In genomic region chr6:1622851-1623768, GRCh38 we compare ENCODE assay signal across 13 cellular contexts. TPM values are rescaled to one million over a fixed set of nuclear protein-coding genes. Genes with fewer than 3 reads are reported as not detected.
DNase-seq lines count a peak whose midpoint lies in the region; ATAC-seq and TF ChIP-seq lines count a peak whose summit lies in the region.
"Had no signal": no experiment of that assay in that cellular context is flagged by ENCODE, and none has a peak within 500 bp of the region (broad histone marks: within the 10 kb centered on the region; RNA-seq: fewer than 3 reads in every experiment).

No MANE protein-coding gene starts in this region.

- H3K4me1 Mint-ChIP-seq in activated CD8-positive, alpha-beta T cell treated with anti-CD3 and anti-CD28 coated beads, Interleukin-2, amount 10 ng/mL, durations not matched to agents 7 days and 5 days (ENCODE audit: low read depth), result peaks cover 6% of the 10 kb centered on the region
- peaks cover 9% of the 10 kb centered on the region for H3K4me1 Mint-ChIP-seq in activated CD8-positive, alpha-beta T cell treated with anti-CD3 and anti-CD28 coated beads for 36 hours (ENCODE audit: low read depth)
- peaks cover 13% of the 10 kb centered on the region for H3K4me1 Mint-ChIP-seq in activated T-helper 17 cell treated with anti-CD3 and anti-CD28 coated beads, Interleukin-2, amount 50 U/mL, for 72 hours
- H3K4me1 Mint-ChIP-seq in stimulated activated memory B cell treated with anti-CD40 and anti-IgM and Interleukin-4, amounts not matched to agents 10 μg/mL and 1 μg/mL and 100 μg/mL, for 72 hours, result peaks cover 11% of the 10 kb centered on the region

- no peak for ATAC-seq in activated CD8-positive, alpha-beta T cell treated with anti-CD3 and anti-CD28 coated beads, Interleukin-2, amount 10 ng/mL, durations not matched to agents 7 days and 5 days
- ATAC-seq in activated CD8-positive, alpha-beta T cell treated with anti-CD3 and anti-CD28 coated beads for 36 hours, result no peak
- no peak for ATAC-seq in activated T-helper 17 cell treated with anti-CD3 and anti-CD28 coated beads, Interleukin-2, amount 50 U/mL, for 72 hours (replicated peaks)
- ATAC-seq in left lung (peak; percentile 22), HG02840 (IDR thresholded peaks at IDR 0.05; ENCODE audit: low FRiP score, unreplicated experiment) (no peak)
- ATAC-seq in stimulated activated memory B cell treated with anti-CD40 and anti-IgM and Interleukin-4, amounts not matched to agents 10 μg/mL and 1 μg/mL and 100 μg/mL, for 72 hours, result no peak
- ATAC-seq: naive thymus-derived CD4-positive, alpha-beta T cell had no signal

- H3K36me3 Mint-ChIP-seq in activated CD8-positive, alpha-beta T cell treated with anti-CD3 and anti-CD28 coated beads, Interleukin-2, amount 10 ng/mL, durations not matched to agents 7 days and 5 days (ENCODE audit: low read depth), result no peaks in the 10 kb centered on the region
- peaks cover 17% of the 10 kb centered on the region for H3K36me3 Mint-ChIP-seq in activated CD8-positive, alpha-beta T cell treated with anti-CD3 and anti-CD28 coated beads for 36 hours (ENCODE audit: low read depth)
- H3K36me3 Mint-ChIP-seq in activated T-helper 17 cell treated with anti-CD3 and anti-CD28 coated beads, Interleukin-2, amount 50 U/mL, for 72 hours (ENCODE audit: low read depth), result peaks cover 27% of the 10 kb centered on the region
- peaks cover 10% of the 10 kb centered on the region for H3K36me3 Mint-ChIP-seq in stimulated activated memory B cell treated with anti-CD40 and anti-IgM and Interleukin-4, amounts not matched to agents 10 μg/mL and 1 μg/mL and 100 μg/mL, for 72 hours

- no peak for DNase-seq in activated CD8-positive, alpha-beta T cell treated with anti-CD3 and anti-CD28 coated beads, Interleukin-2, amount 10 ng/mL, durations not matched to agents 7 days and 5 days
- no peak for DNase-seq in activated CD8-positive, alpha-beta T cell treated with anti-CD3 and anti-CD28 coated beads for 36 hours
- DNase-seq in left lung, result no peak
- DNase-seq in AG08395 (ENCODE audit: low spot score), result no peak
- DNase-seq in NCI-H1092 treated with DMSO at 0.1 percent for 48 hours (lab: John Stamatoyannopoulos, UW), result no peak
- DNase-seq: activated T-cell treated with anti-CD3 and anti-CD28 coated beads for 4 hours; MM.1S; naive thymus-derived CD4-positive, alpha-beta T cell; trophoblast cell had no signal

- peaks cover 0 to 6% of the 10 kb centered on the region in 2 donors for H3K36me3 ChIP-seq in left lung

- H3K27ac ChIP-seq in left lung, result no peak overlapping the region

- H3K27ac Mint-ChIP-seq in activated CD8-positive, alpha-beta T cell treated with anti-CD3 and anti-CD28 coated beads, Interleukin-2, amount 10 ng/mL, durations not matched to agents 7 days and 5 days, result no peak overlapping the region
- H3K27ac Mint-ChIP-seq in activated CD8-positive, alpha-beta T cell treated with anti-CD3 and anti-CD28 coated beads for 36 hours, result no peak overlapping the region
- no peak overlapping the region for H3K27ac Mint-ChIP-seq in activated T-helper 17 cell treated with anti-CD3 and anti-CD28 coated beads, Interleukin-2, amount 50 U/mL, for 72 hours
- no peak overlapping the region for H3K27ac Mint-ChIP-seq in stimulated activated memory B cell treated with anti-CD40 and anti-IgM and Interleukin-4, amounts not matched to agents 10 μg/mL and 1 μg/mL and 100 μg/mL, for 72 hours

- peaks cover 63% of the 10 kb centered on the region for H3K27me3 Mint-ChIP-seq in activated CD8-positive, alpha-beta T cell treated with anti-CD3 and anti-CD28 coated beads, Interleukin-2, amount 10 ng/mL, durations not matched to agents 7 days and 5 days (ENCODE audit: low read depth)
- peaks cover 61% of the 10 kb centered on the region for H3K27me3 Mint-ChIP-seq in activated CD8-positive, alpha-beta T cell treated with anti-CD3 and anti-CD28 coated beads for 36 hours
- H3K27me3 Mint-ChIP-seq in activated T-helper 17 cell treated with anti-CD3 and anti-CD28 coated beads, Interleukin-2, amount 50 U/mL, for 72 hours, result peaks cover 52% of the 10 kb centered on the region
- H3K27me3 Mint-ChIP-seq in stimulated activated memory B cell treated with anti-CD40 and anti-IgM and Interleukin-4, amounts not matched to agents 10 μg/mL and 1 μg/mL and 100 μg/mL, for 72 hours, result peaks cover 84% of the 10 kb centered on the region

- POLR2A ChIA-PET in activated CD8-positive, alpha-beta T cell treated with anti-CD3 and anti-CD28 coated beads, Interleukin-2, amount 10 ng/mL, durations not matched to agents 7 days and 5 days (lab: Charles Lee), result no interaction called here
- POLR2A ChIA-PET in activated CD8-positive, alpha-beta T cell treated with anti-CD3 and anti-CD28 coated beads for 36 hours (lab: Charles Lee), result interaction anchor here (0.8 kb wide), 1 partner anchor 12 kb away, joined by 3 read pairs; no protein-coding TSS in a partner anchor

- CTCF ChIA-PET in activated CD8-positive, alpha-beta T cell treated with anti-CD3 and anti-CD28 coated beads, Interleukin-2, amount 10 ng/mL, durations not matched to agents 7 days and 5 days (lab: Charles Lee), result interaction anchor here (1.0 kb wide), 1 partner anchor 481 kb away, joined by 3 read pairs; no protein-coding TSS in a partner anchor
- CTCF ChIA-PET in activated CD8-positive, alpha-beta T cell treated with anti-CD3 and anti-CD28 coated beads for 36 hours (lab: Charles Lee), result no interaction called here

- H3K4me1 ChIP-seq in left lung, result peaks cover 23 to 32% of the 10 kb centered on the region in 2 donors
- H3K4me1 ChIP-seq: Caco-2 had no signal

- no peaks in the 10 kb centered on the region for H3K9me3 Mint-ChIP-seq in activated CD8-positive, alpha-beta T cell treated with anti-CD3 and anti-CD28 coated beads, Interleukin-2, amount 10 ng/mL, durations not matched to agents 7 days and 5 days (ENCODE audit: insufficient read depth)
- H3K9me3 Mint-ChIP-seq in activated CD8-positive, alpha-beta T cell treated with anti-CD3 and anti-CD28 coated beads for 36 hours, result no peaks in the 10 kb centered on the region
- H3K9me3 Mint-ChIP-seq in activated T-helper 17 cell treated with anti-CD3 and anti-CD28 coated beads, Interleukin-2, amount 50 U/mL, for 72 hours, result no peaks in the 10 kb centered on the region
- H3K9me3 Mint-ChIP-seq in stimulated activated memory B cell treated with anti-CD40 and anti-IgM and Interleukin-4, amounts not matched to agents 10 μg/mL and 1 μg/mL and 100 μg/mL, for 72 hours, result no peaks in the 10 kb centered on the region

- no peak overlapping the region for H3K4me3 ChIP-seq in left lung

- peaks cover 84 to 100% of the 10 kb centered on the region in 2 donors for H3K27me3 ChIP-seq in left lung

- H3K9me3 ChIP-seq in left lung, result no peaks in the 10 kb centered on the region
- H3K9me3 ChIP-seq: Caco-2 had no signal

- TF ChIP-seq CTCF in activated CD8-positive, alpha-beta T cell treated with anti-CD3 and anti-CD28 coated beads for 36 hours (IDR thresholded peaks at IDR 0.05), result no peak
- no peak for TF ChIP-seq CTCF in left lung (IDR thresholded peaks at IDR 0.05)

- intact Hi-C loops in activated CD8-positive, alpha-beta T cell treated with anti-CD3 and anti-CD28 coated beads for 36 hours (cut with micrococcal nuclease), result no loop called here
- intact Hi-C loops in left lung (cut with DNase I), result no loop called here

- peak overlapping the region; percentile 7 for H3K4me3 Mint-ChIP-seq in activated CD8-positive, alpha-beta T cell treated with anti-CD3 and anti-CD28 coated beads, Interleukin-2, amount 10 ng/mL, durations not matched to agents 7 days and 5 days
- H3K4me3 Mint-ChIP-seq in activated CD8-positive, alpha-beta T cell treated with anti-CD3 and anti-CD28 coated beads for 36 hours, result no peak overlapping the region
- peak overlapping the region; percentile 29 for H3K4me3 Mint-ChIP-seq in activated T-helper 17 cell treated with anti-CD3 and anti-CD28 coated beads, Interleukin-2, amount 50 U/mL, for 72 hours
- H3K4me3 Mint-ChIP-seq in stimulated activated memory B cell treated with anti-CD40 and anti-IgM and Interleukin-4, amounts not matched to agents 10 μg/mL and 1 μg/mL and 100 μg/mL, for 72 hours, result peak overlapping the region; percentile 34

RNA-seq across cellular contexts. Expression of gene FOXC1, which starts 13.4 kb away (rescaled TPM):
- not detected for total RNA-seq in activated CD8-positive, alpha-beta T cell treated with anti-CD3 and anti-CD28 coated beads, Interleukin-2, amount 10 ng/mL, durations not matched to agents 7 days and 5 days
- total RNA-seq in activated CD8-positive, alpha-beta T cell treated with anti-CD3 and anti-CD28 coated beads for 36 hours, result under 1 TPM in 1 of 2 experiments, not detected in 1; 0.16 TPM
- not detected for total RNA-seq in activated T-helper 17 cell treated with anti-CD3 and anti-CD28 coated beads, Interleukin-2, amount 50 U/mL, for 72 hours
- total RNA-seq in left lung, result 1 to 10 TPM; 1.8 to 3.4 TPM
- total RNA-seq: naive thymus-derived CD4-positive, alpha-beta T cell had no signal
